Comparison of ENCODE assay signal across 8 cellular contexts in the genomic region with DNA sequence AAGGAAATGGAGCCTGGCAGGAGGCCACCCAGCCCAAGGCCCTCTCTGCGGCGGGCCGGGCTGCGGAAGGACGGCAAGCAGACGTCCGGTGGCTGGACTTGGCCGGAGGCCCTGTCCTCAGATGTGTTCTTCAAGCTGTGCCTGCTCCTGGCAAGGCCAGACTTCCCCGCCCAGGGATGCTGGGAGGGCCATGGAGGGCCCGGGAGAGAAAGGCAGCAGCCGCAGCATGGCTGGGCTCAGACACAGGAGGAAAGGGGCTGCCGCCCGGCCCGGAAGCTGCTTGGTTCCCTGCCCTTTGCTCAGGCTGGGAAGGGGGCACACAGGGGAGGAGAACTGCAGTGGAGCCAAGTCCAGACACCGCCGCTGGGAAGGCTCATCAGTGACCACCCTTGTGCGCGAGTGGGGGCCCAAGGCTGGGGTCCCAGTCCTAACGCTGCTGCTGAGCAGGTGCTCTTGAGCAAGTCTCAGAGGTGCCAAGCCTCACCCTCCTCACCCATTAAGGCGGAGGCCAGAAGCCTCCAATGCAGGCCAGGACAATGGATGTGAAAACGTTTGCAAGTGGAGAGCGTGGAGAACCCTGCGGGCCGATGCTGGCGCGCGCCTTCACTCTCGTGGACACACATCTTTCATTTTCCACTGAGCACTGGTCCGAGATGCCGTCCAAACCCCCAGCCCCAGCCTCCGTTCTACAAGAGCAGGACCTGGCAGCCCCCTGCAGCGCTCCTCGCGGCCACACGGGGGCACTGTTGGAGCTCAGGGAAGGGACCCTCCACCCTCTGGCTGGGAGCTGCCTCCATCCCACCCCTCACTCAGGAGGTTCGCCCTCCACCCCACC. TPM values are rescaled to one million over a fixed set of nuclear protein-coding genes. Genes with fewer than 3 reads are reported as not detected.
DNase-seq lines count a peak whose midpoint lies in the region; TF ChIP-seq lines count a peak whose summit lies in the region.

No MANE protein-coding gene starts in this region.

- H3K4me3 ChIP-seq in epithelial cell of proximal tubule (ENCODE audit: low read depth, low read length) = no peak overlapping the region

- H3K27ac Mint-ChIP-seq in nephron progenitor cell = no peak overlapping the region

- H3K27me3 Mint-ChIP-seq in nephron progenitor cell (ENCODE audit: low read depth, poor library complexity) = peaks cover 46% of the 10 kb centered on the region

- H3K4me1 Mint-ChIP-seq in nephron progenitor cell = peaks cover 10% of the 10 kb centered on the region

- H3K36me3 Mint-ChIP-seq in nephron progenitor cell (ENCODE audit: low read depth) = no peaks in the 10 kb centered on the region

- no peak overlapping the region for H3K4me3 Mint-ChIP-seq in nephron progenitor cell

- peak; percentile 76 for TF ChIP-seq CTCF in epithelial cell of proximal tubule (conservative IDR thresholded peaks at IDR 0.05; ENCODE audit: low read depth, low read length)
- peak; percentile 96 for TF ChIP-seq CTCF in nephron progenitor cell (IDR thresholded peaks at IDR 0.05)

- H3K9me3 Mint-ChIP-seq in nephron progenitor cell = no peaks in the 10 kb centered on the region

- DNase-seq in NCI-H1417 (lab: John Stamatoyannopoulos, UW) (peak; percentile 21 to 59 (median 32)), NCI-H1417 treated with DMSO at 0.1 percent for 48 hours (lab: John Stamatoyannopoulos, UW) (no peak), NCI-H2029 treated with DMSO at 0.1 percent for 48 hours (lab: John Stamatoyannopoulos, UW) (peak; percentile 7), epithelial cell of proximal tubule (ENCODE audit: low read depth) (no peak), nephron progenitor cell (peak; percentile 95), NCI-H1048 (lab: John Stamatoyannopoulos, UW) (no peak)
- DNase-seq in activated CD8-positive, alpha-beta memory T cell treated with anti-CD3 and anti-CD28 coated beads for 48 hours (ENCODE audit: low read depth in 2 of 3, low spot score in 2 of 3) = peak; percentile 23 to 59 (median 57)
- DNase-seq in stimulated activated naive CD4-positive, alpha-beta T cell treated with Interleukin-2 at 50 U/mL for 16 hours (lab: John Stamatoyannopoulos, UW) = peak; percentile 46

RNA-seq across cellular contexts. Expression of a gene that starts 7.9 kb away (rescaled TPM):
- not detected in 2 replicates for total RNA-seq in epithelial cell of proximal tubule

RNA-seq across cellular contexts. Expression of a gene that starts 18.1 kb away (rescaled TPM):
- 0.43 and 0.81 TPM in 2 replicates for total RNA-seq in epithelial cell of proximal tubule

RNA-seq across cellular contexts. Expression of a gene that starts 45.4 kb away (rescaled TPM):
- total RNA-seq in epithelial cell of proximal tubule = not detected in 2 replicates

Comparison
In these comparisons a context has a peak if more than half of its experiments do, and no peak if none do; other contexts are left out.
1. DNase-seq: peak in NCI-H1417 (3 of 3), NCI-H2029 treated with DMSO at 0.1 percent for 48 hours (single experiment), activated CD8-positive, alpha-beta memory T cell treated with anti-CD3 and anti-CD28 coated beads for 48 hours (3 of 3), nephron progenitor cell (single experiment) and stimulated activated naive CD4-positive, alpha-beta T cell treated with Interleukin-2 at 50 U/mL for 16 hours (single experiment); none in NCI-H1417 treated with DMSO at 0.1 percent for 48 hours (single experiment), epithelial cell of proximal tubule (single experiment) and NCI-H1048 (single experiment).